ENCODE assay signal across 15 cellular contexts in the genomic region with DNA sequence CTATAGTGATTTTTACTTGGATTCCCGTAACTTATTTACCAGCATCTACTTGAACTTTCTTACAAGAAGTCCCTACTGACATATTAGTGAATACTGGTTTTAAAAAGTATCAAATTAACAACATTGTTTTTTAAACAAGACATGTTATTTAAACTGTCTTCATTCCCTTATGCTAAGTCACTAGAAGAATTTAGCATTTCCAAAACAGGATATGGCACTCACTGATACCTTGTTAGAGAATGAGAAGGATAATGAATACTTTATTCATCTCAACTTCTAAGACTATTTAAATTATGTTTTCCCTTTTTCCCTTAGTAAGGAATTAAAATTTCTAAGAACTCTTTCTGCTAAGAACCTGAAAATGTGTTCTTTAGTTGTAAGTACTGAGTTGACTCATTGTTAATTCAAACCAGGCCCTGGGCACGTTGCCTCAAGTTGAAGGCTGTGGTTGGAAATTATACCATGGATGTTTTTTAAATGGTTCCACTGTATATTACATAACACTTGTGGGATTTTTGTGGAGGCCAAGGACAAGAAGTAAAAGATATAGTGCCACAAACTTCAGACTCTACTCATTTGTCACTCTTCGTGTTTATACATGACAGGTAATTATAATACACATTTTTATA.
DNase-seq lines count a peak whose midpoint lies in the region; ATAC-seq, FAIRE-seq and TF ChIP-seq lines count a peak whose summit lies in the region.
"Had no signal": no experiment of that assay in that cellular context is flagged by ENCODE, and none has a peak within 500 bp of the region (broad histone marks: within the 10 kb centered on the region; RNA-seq: fewer than 3 reads in every experiment).

No MANE protein-coding gene starts in this region.

- H3K4me3 Mint-ChIP-seq in GM23338 = no peak overlapping the region

- no peaks in the 10 kb centered on the region for H3K9me3 Mint-ChIP-seq in GM23338

- 48% methylated on average over 3 of the region's 3 CpGs for WGBS in suprapubic skin

- peaks cover 47% of the 10 kb centered on the region for H3K4me1 ChIP-seq in GM23338 (ENCODE audit: insufficient read depth)
- no peaks in the 10 kb centered on the region for H3K4me1 ChIP-seq in suprapubic skin

- peaks cover 5% of the 10 kb centered on the region; the same call in 2 of the 3 replicates for H3K36me3 Mint-ChIP-seq in GM23338 (ENCODE audit: low read depth)

- peak overlapping the region; percentile 92 for H3K27ac Mint-ChIP-seq in GM23338

- FAIRE-seq in RCC 7860 (lab: Jason Lieb, UNC) = no peak
- FAIRE-seq: GM18507, keratinocyte had no signal

- no peak for TF ChIP-seq EP300 in suprapubic skin (IDR thresholded peaks at IDR 0.05)

- no peak for TF ChIP-seq POLR2A in suprapubic skin (IDR thresholded peaks at IDR 0.05)

- H3K27ac ChIP-seq in GM23338 (ENCODE audit: low read depth) = peak overlapping the region; percentile 48
- peak overlapping the region; percentile 78 for H3K27ac ChIP-seq in SK-N-MC
- no peak overlapping the region for H3K27ac ChIP-seq in suprapubic skin
- H3K27ac ChIP-seq: thoracic aorta, WERI-Rb-1 had no signal

- H3K9me2 ChIP-seq in GM23338 (ENCODE audit: insufficient read depth) = no peaks in the 10 kb centered on the region

- no peaks in the 10 kb centered on the region for H3K9me3 ChIP-seq in SK-N-MC (ENCODE audit: low read depth, low read length)
- no peaks in the 10 kb centered on the region for H3K9me3 ChIP-seq in suprapubic skin
- H3K9me3 ChIP-seq: thoracic aorta had no signal

- H3K4me3 ChIP-seq in GM23338 = no peak overlapping the region
- H3K4me3 ChIP-seq in SK-N-MC = no peak overlapping the region
- H3K4me3 ChIP-seq in skeletal muscle cell (ENCODE audit: low read depth, low read length) = no peak overlapping the region
- H3K4me3 ChIP-seq in suprapubic skin = no peak overlapping the region
- H3K4me3 ChIP-seq: thoracic aorta had no signal

- TF ChIP-seq CTCF in GM23338 (conservative IDR thresholded peaks at IDR 0.05; ENCODE audit: low read depth in 2 of 2) (no peak), suprapubic skin (IDR thresholded peaks at IDR 0.05) (no peak)

- no peaks in the 10 kb centered on the region for H3F3A ChIP-seq in GM23338 (replicated peaks; ENCODE audit: low read depth)

- H3K4me2 ChIP-seq in GM23338 = peak overlapping the region; percentile 25

- no peaks in the 10 kb centered on the region for H3K79me2 ChIP-seq in GM23338 (replicated peaks; ENCODE audit: insufficient read depth)

- H4K20me1 ChIP-seq in GM23338 (replicated peaks; ENCODE audit: insufficient read depth) = no peaks in the 10 kb centered on the region

- H2AFZ ChIP-seq in GM23338 = no peak overlapping the region

- no peak overlapping the region for H3K9ac ChIP-seq in SK-N-MC (ENCODE audit: insufficient read length)

- H3K27me3 ChIP-seq in GM23338 (ENCODE audit: insufficient read depth) (no peaks in the 10 kb centered on the region), suprapubic skin (no peaks in the 10 kb centered on the region)

- no peak for ATAC-seq in GM23338

- DNase-seq in GM23338 (ENCODE audit: low spot score) = no peak
- peak; percentile 87 for DNase-seq in SK-N-MC (ENCODE audit: low read depth, low spot score)
- DNase-seq in fibroblast of peridontal ligament (ENCODE audit: extremely low read depth) = peak; percentile 99
- peak; percentile 13 for DNase-seq in skeletal muscle cell (ENCODE audit: low read depth)
- DNase-seq in retina = no peak
- no peak for DNase-seq in RCC 7860 (ENCODE audit: low spot score)
- DNase-seq in suprapubic skin (ENCODE audit: low spot score in 2 of 2) = no peak
- no peak for DNase-seq in C1 segment of cervical spinal cord (lab: John Stamatoyannopoulos, UW)
- DNase-seq: activated T-cell treated with anti-CD3 and anti-CD28 coated beads for 4 hours, DMS53, NCI-H510A, WERI-Rb-1 had no signal

- peaks cover 3% of the 10 kb centered on the region for H3K27me3 Mint-ChIP-seq in GM23338 (ENCODE audit: insufficient read depth, low read depth, poor library complexity)

- H3K4me1 Mint-ChIP-seq in GM23338 = peaks cover 55% of the 10 kb centered on the region

- H3K36me3 ChIP-seq in GM23338 (ENCODE audit: insufficient read depth) (no peaks in the 10 kb centered on the region), SK-N-MC (ENCODE audit: insufficient read depth, low read length) (no peaks in the 10 kb centered on the region), suprapubic skin (no peaks in the 10 kb centered on the region)
- H3K36me3 ChIP-seq: thoracic aorta, WERI-Rb-1 had no signal

TF ChIP-seq in GM23338, 12 proteins besides CTCF, POLR2A, EP300 and RAD21:
- peak; percentile 76 for TF ChIP-seq NANOG (IDR thresholded peaks at IDR 0.05; ENCODE audit: borderline replicate concordance)
- TF ChIP-seq ZNF114 (CRISPR knock-in tag; IDR thresholded peaks at IDR 0.05) = no peak
TF ChIP-seq in GM23338: peak in this region for 1.

Comparison
In these comparisons a context has a peak if more than half of its experiments do, and no peak if none do; other contexts are left out.
1. DNase-seq: peak in SK-N-MC (single experiment), fibroblast of peridontal ligament (single experiment) and skeletal muscle cell (single experiment); none in GM23338 (single experiment), retina (single experiment), RCC 7860 (single experiment), suprapubic skin (0 of 2) and C1 segment of cervical spinal cord (0 of 14).